8 cellular contexts compared by ENCODE assay signal in genomic region chr5:15501057-15501791, GRCh38. TPM values are rescaled to one million over a fixed set of nuclear protein-coding genes. Genes with fewer than 3 reads are reported as not detected.
DNase-seq lines count a peak whose midpoint lies in the region; ATAC-seq and TF ChIP-seq lines count a peak whose summit lies in the region.

No MANE protein-coding gene starts in this region.

- peaks cover 11% of the 10 kb centered on the region for H3K36me3 ChIP-seq in NT2/D1 (ENCODE audit: insufficient read depth, insufficient read length, low read length)
- no peaks in the 10 kb centered on the region for H3K36me3 ChIP-seq in naive thymus-derived CD4-positive, alpha-beta T cell (ENCODE audit: control insufficient read depth in 2 of 3, insufficient read depth in 3 of 3, low read length in 3 of 3)

- H3K27me3 ChIP-seq in NT2/D1 (ENCODE audit: insufficient read depth, insufficient read length), result no peaks in the 10 kb centered on the region
- peaks cover 0 to 3% of the 10 kb centered on the region in 2 donors for H3K27me3 ChIP-seq in naive thymus-derived CD4-positive, alpha-beta T cell (ENCODE audit: control insufficient read depth in 2 of 2, insufficient read depth in 2 of 2, low read length in 2 of 2)

- H3K4me3 ChIP-seq in AG09309 (ENCODE audit: control insufficient read depth, low read depth, low read length), result peak overlapping the region; percentile 75
- peak overlapping the region; percentile 80 for H3K4me3 ChIP-seq in NT2/D1 (ENCODE audit: insufficient read length, low read depth)
- no peak overlapping the region for H3K4me3 ChIP-seq in naive thymus-derived CD4-positive, alpha-beta T cell (ENCODE audit: low read length)

- no peak overlapping the region for H3K4me3 Mint-ChIP-seq in naive thymus-derived CD4-positive, alpha-beta T cell

- POLR2A ChIA-PET in naive thymus-derived CD4-positive, alpha-beta T cell (lab: Charles Lee), result no interaction called here

- H3K9me3 Mint-ChIP-seq in naive thymus-derived CD4-positive, alpha-beta T cell, result peaks cover 0 to 18% (median 2%) of the 10 kb centered on the region in 11 donors

- ATAC-seq in GM18870 (IDR thresholded peaks at IDR 0.05; ENCODE audit: unreplicated experiment) (no peak), GM21423 (IDR thresholded peaks at IDR 0.05; ENCODE audit: unreplicated experiment) (no peak)
- ATAC-seq in naive thymus-derived CD4-positive, alpha-beta T cell, result no peak

- H3K4me1 Mint-ChIP-seq in naive thymus-derived CD4-positive, alpha-beta T cell, result no peaks in the 10 kb centered on the region

- peaks cover 0 to 5% (median 4%) of the 10 kb centered on the region in 5 donors for H3K36me3 Mint-ChIP-seq in naive thymus-derived CD4-positive, alpha-beta T cell

- H3K27me3 Mint-ChIP-seq in naive thymus-derived CD4-positive, alpha-beta T cell, result peaks cover 36 to 59% (median 54%) of the 10 kb centered on the region in 5 donors

- CTCF ChIA-PET in naive thymus-derived CD4-positive, alpha-beta T cell (lab: Charles Lee), result no interaction called here

- H3K27ac Mint-ChIP-seq in naive thymus-derived CD4-positive, alpha-beta T cell, result no peak overlapping the region

- H3K27ac ChIP-seq in naive thymus-derived CD4-positive, alpha-beta T cell (ENCODE audit: low read depth, low read length), result no peak overlapping the region

- peak overlapping the region; percentile 87 for H3K9ac ChIP-seq in NT2/D1 (ENCODE audit: insufficient read length, low read depth)

- TF ChIP-seq CTCF in AG09309 (IDR thresholded peaks at IDR 0.05; ENCODE audit: control insufficient read depth, insufficient read depth, low read depth, low read length, missing control alignments), result peak; percentile 43

- no peaks in the 10 kb centered on the region for H3K4me1 ChIP-seq in NT2/D1 (ENCODE audit: insufficient read depth, insufficient read length)
- H3K4me1 ChIP-seq in naive thymus-derived CD4-positive, alpha-beta T cell (ENCODE audit: control insufficient read depth in 2 of 2, insufficient read depth in 2 of 2, low read length in 2 of 2), result no peaks in the 10 kb centered on the region

- no peaks in the 10 kb centered on the region for H3K9me3 ChIP-seq in NT2/D1 (ENCODE audit: insufficient read depth, low read length)
- no peaks in the 10 kb centered on the region for H3K9me3 ChIP-seq in naive thymus-derived CD4-positive, alpha-beta T cell (ENCODE audit: control insufficient read depth in 2 of 3, low read length in 3 of 3)

- intact Hi-C loops in naive thymus-derived CD4-positive, alpha-beta T cell (cut with micrococcal nuclease), result no loop called here

- peak; percentile 47 for DNase-seq in AG09309 (ENCODE audit: low read depth)
- DNase-seq in NT2/D1 (ENCODE audit: low read depth, low spot score), result no peak
- peak; percentile 78 for DNase-seq in fibroblast of peridontal ligament (ENCODE audit: extremely low read depth)
- peak; percentile 84 for DNase-seq in myocyte (ENCODE audit: low read depth)
- no peak for DNase-seq in activated T-cell treated with anti-CD3 and anti-CD28 coated beads, Interleukin-2, amount 50 U/mL, for 1 hour
- DNase-seq in naive thymus-derived CD4-positive, alpha-beta T cell, result no peak

RNA-seq across cellular contexts. Expression of gene FBXL7, which starts 1.2 kb away (rescaled TPM):
- 9.7 and 11.2 TPM in 2 replicates for total RNA-seq in myocyte
- polyA plus RNA-seq in myocyte (2012), result 20.2 TPM
- total RNA-seq in naive thymus-derived CD4-positive, alpha-beta T cell, result not detected
- not detected for polyA plus RNA-seq in naive thymus-derived CD4-positive, alpha-beta T cell

Comparison
In these comparisons a context has a peak if more than half of its experiments do, and no peak if none do; other contexts are left out.
1. DNase-seq: peak in AG09309 (single experiment), fibroblast of peridontal ligament (single experiment) and myocyte (single experiment); none in NT2/D1 (single experiment), activated T-cell treated with anti-CD3 and anti-CD28 coated beads, Interleukin-2, amount 50 U/mL, for 1 hour (single experiment) and naive thymus-derived CD4-positive, alpha-beta T cell (0 of 9).
2. RNA of gene FBXL7, which starts 1.2 kb away (total RNA-seq): 9.7 to 11.2 TPM in myocyte; not detected in naive thymus-derived CD4-positive, alpha-beta T cell; every median in the first group is over 10 times any median in the second.